In genomic region chr18:50401334-50401733, GRCh38 we compare ENCODE assay signal across 15 cellular contexts. TPM values are rescaled to one million over a fixed set of nuclear protein-coding genes. Genes with fewer than 3 reads are reported as not detected.
"Had no signal": no experiment of that assay in that cellular context is flagged by ENCODE, and none has a peak within 500 bp of the region (broad histone marks: within the 10 kb centered on the region; RNA-seq: fewer than 3 reads in every experiment).

No MANE protein-coding gene starts in this region.

- H3K36me3 ChIP-seq: spleen, tibial nerve, vagina had no signal

- H3K4me1 Mint-ChIP-seq: activated naive CD4-positive, alpha-beta T cell treated with anti-CD3 and anti-CD28 coated beads, Interleukin-2, amount 10 ng/mL, durations not matched to agents 7 days and 5 days had no signal

- H3K36me3 Mint-ChIP-seq: activated naive CD4-positive, alpha-beta T cell treated with anti-CD3 and anti-CD28 coated beads, Interleukin-2, amount 10 ng/mL, durations not matched to agents 7 days and 5 days; brain; naive thymus-derived CD8-positive, alpha-beta T cell; stimulated activated memory B cell treated with anti-CD40 and anti-IgM and Interleukin-4, amounts not matched to agents 10 μg/mL and 1 μg/mL and 100 μg/mL, for 72 hours had no signal

- H3K4me3 Mint-ChIP-seq: activated naive CD4-positive, alpha-beta T cell treated with anti-CD3 and anti-CD28 coated beads, Interleukin-2, amount 10 ng/mL, durations not matched to agents 7 days and 5 days; brain; effector memory CD8-positive, alpha-beta T cell; naive thymus-derived CD8-positive, alpha-beta T cell; stimulated activated memory B cell treated with anti-CD40 and anti-IgM and Interleukin-4, amounts not matched to agents 10 μg/mL and 1 μg/mL and 100 μg/mL, for 72 hours had no signal

- H3K9me3 ChIP-seq: mucosa of descending colon, spleen, tibial nerve, vagina had no signal

- H3K4me3 ChIP-seq: lung, mucosa of descending colon, spleen, tibial nerve, vagina had no signal

- H3K9me3 Mint-ChIP-seq: activated naive CD4-positive, alpha-beta T cell treated with anti-CD3 and anti-CD28 coated beads, Interleukin-2, amount 10 ng/mL, durations not matched to agents 7 days and 5 days; activated T-helper 2 cell treated with anti-CD3 and anti-CD28 coated beads, Interferon-gamma antibody, Interleukin-2, Interleukin-4, amounts not matched to agents 10 μg/mL and 5 μg/mL and 100 μg/mL, durations not matched to agents 14 hours and 24 hours and 36 hours; effector memory CD8-positive, alpha-beta T cell; stimulated activated memory B cell treated with anti-CD40 and anti-IgM and Interleukin-4, amounts not matched to agents 10 μg/mL and 1 μg/mL and 100 μg/mL, for 72 hours had no signal

- ATAC-seq: effector memory CD8-positive, alpha-beta T cell; stimulated activated memory B cell treated with anti-CD40 and anti-IgM and Interleukin-4, amounts not matched to agents 10 μg/mL and 1 μg/mL and 100 μg/mL, for 72 hours had no signal

- H3K27ac Mint-ChIP-seq: activated naive CD4-positive, alpha-beta T cell treated with anti-CD3 and anti-CD28 coated beads, Interleukin-2, amount 10 ng/mL, durations not matched to agents 7 days and 5 days; activated T-helper 2 cell treated with anti-CD3 and anti-CD28 coated beads, Interferon-gamma antibody, Interleukin-2, Interleukin-4, amounts not matched to agents 10 μg/mL and 5 μg/mL and 100 μg/mL, durations not matched to agents 14 hours and 24 hours and 36 hours; effector memory CD8-positive, alpha-beta T cell; naive thymus-derived CD8-positive, alpha-beta T cell; stimulated activated memory B cell treated with anti-CD40 and anti-IgM and Interleukin-4, amounts not matched to agents 10 μg/mL and 1 μg/mL and 100 μg/mL, for 72 hours had no signal

- H3K27ac ChIP-seq: spleen, tibial nerve, vagina had no signal

- H3K4me1 ChIP-seq: spleen had no signal

- H3K27me3 ChIP-seq: vagina had no signal

- DNase-seq: activated CD4-positive, alpha-beta T cell treated with anti-CD3 and anti-CD28 coated beads, Interleukin-2, amount 50 U/mL, for 1 hour; activated naive CD4-positive, alpha-beta T cell treated with anti-CD3 and anti-CD28 coated beads, Interleukin-2, amount 10 ng/mL, durations not matched to agents 7 days and 5 days; activated T-cell treated with anti-CD3 and anti-CD28 coated beads for 4 hours; amniotic stem cell; effector memory CD8-positive, alpha-beta T cell; nucleus accumbens; spleen had no signal

RNA-seq across cellular contexts. Expression of gene SKA1, which starts 26.5 kb away (rescaled TPM):
- total RNA-seq: tibial nerve had no signal
